In genomic region chr5:12576953-12577352, GRCh38 we compare ENCODE assay signal across 2 cellular contexts.
DNase-seq lines count a peak whose midpoint lies in the region; ATAC-seq, FAIRE-seq and TF ChIP-seq lines count a peak whose summit lies in the region.
"Not testable (repeated sequence)": the region's sequence is repeated elsewhere in the genome, so short reads cannot be mapped to it uniquely, and the experiment has no call there.

No MANE protein-coding gene starts in this region.

- not testable (repeated sequence) for TF ChIP-seq POLR2A in K562 (conservative IDR thresholded peaks at IDR 0.05)

- H3K4me1 ChIP-seq in HEK293 (ENCODE audit: control insufficient read depth, insufficient read depth, low read length); K562 (replicated peaks in 1 of 2; ENCODE audit: control insufficient read depth in 2 of 2, insufficient read depth in 2 of 2, low read length in 2 of 2): not testable (repeated sequence)

- TF ChIP-seq RAD21 in K562 (CRISPR knock-in tag; conservative IDR thresholded peaks at IDR 0.05 in 1 of 2, IDR thresholded peaks at IDR 0.05 in 1 of 2) = not testable (repeated sequence)

- not testable (repeated sequence) for H3K27me3 ChIP-seq in K562 (ENCODE audit: control insufficient read depth in 2 of 2, insufficient read depth in 2 of 2, low read length in 2 of 2)

- DNase-seq in K562 (ENCODE audit: extremely low read depth in 1 of 4, low spot score in 3 of 4) = not testable (repeated sequence)

- H3K27ac ChIP-seq in HEK293 (ENCODE audit: extremely low read depth, low read depth, low read length); K562 (ENCODE audit: extremely low read depth, low read depth, low read length): not testable (repeated sequence)

- not testable (repeated sequence) for H3K4me2 ChIP-seq in K562 (ENCODE audit: insufficient read depth, low read length)

- H2AFZ ChIP-seq in K562 (ENCODE audit: low read depth, low read length) = not testable (repeated sequence)

- not testable (repeated sequence) for BruUV-seq in K562 (replicated peaks; lab: Mats Ljungman, UMichigan)

- not testable (repeated sequence) for H3K9me1 ChIP-seq in K562 (ENCODE audit: control insufficient read depth, insufficient read depth, low read length)

- not testable (repeated sequence) for TF ChIP-seq CTCF in HEK293 (tag by site-specific recombination; IDR thresholded peaks at IDR 0.05); K562 (IDR thresholded peaks at IDR 0.05 in 2 of 3, conservative IDR thresholded peaks at IDR 0.05 in 1 of 3; ENCODE audit: insufficient read depth in 2 of 3, low read depth in 1 of 3, low read length in 3 of 3)

- H3K79me2 ChIP-seq in K562 (ENCODE audit: control insufficient read depth, insufficient read depth, low read length) = peaks cover 75% of the 10 kb centered on the region

- not testable (repeated sequence) for ATAC-seq in K562

- not testable (repeated sequence) for H3K36me3 ChIP-seq in HEK293 (ENCODE audit: control insufficient read depth in 2 of 2, insufficient read depth in 1 of 2, low read length in 2 of 2)
- peaks cover 24% of the 10 kb centered on the region for H3K36me3 ChIP-seq in K562 (ENCODE audit: control insufficient read depth, insufficient read depth, low read length)

- H3K9me3 ChIP-seq in HEK293 (ENCODE audit: control insufficient read depth, insufficient read depth, low read depth, low read length); K562 (replicated peaks; ENCODE audit: control insufficient read depth, insufficient read depth, low read depth, low read length): not testable (repeated sequence)

- FAIRE-seq in K562 (lab: Jason Lieb, UNC) = not testable (repeated sequence)

- H4K20me1 ChIP-seq in K562 (replicated peaks; ENCODE audit: control insufficient read depth, insufficient read depth, low read length) = not testable (repeated sequence)

- in situ Hi-C loops in K562 (cut with MboI) = not testable (repeated sequence)

- not testable (repeated sequence) for H3K9ac ChIP-seq in K562 (ENCODE audit: insufficient read depth in 1 of 2, low read depth in 2 of 2, low read length in 2 of 2)

- intact Hi-C loops in K562 (cut with micrococcal nuclease) = not testable (repeated sequence)

- WGBS in K562 (ENCODE audit: insufficient coverage, low coverage, missing lambda C conversion rate) = 50% methylated on average over 1 of the region's 1 CpG

- POLR2A ChIA-PET in HEK293 (lab: Yijun Ruan, JAX); K562 (lab: Yijun Ruan, JAX): not testable (repeated sequence)

- TF ChIP-seq EP300 in K562 (IDR thresholded peaks at IDR 0.05; ENCODE audit: low read length) = not testable (repeated sequence)

- CTCF ChIA-PET in HEK293 (lab: Yijun Ruan, JAX); K562 (lab: Yijun Ruan, JAX; ENCODE audit: low intra/inter-chr PET ratio): not testable (repeated sequence)

- not testable (repeated sequence) for H3K4me3 ChIP-seq in HEK293 (ENCODE audit: low read depth, low read length); K562

TF ChIP-seq in HEK293, 187 proteins besides CTCF, POLR2A, EP300 and RAD21:
- peak; percentile 61; the same call in 1 of the 2 replicates for TF ChIP-seq ZNF146 (tag by site-specific recombination; IDR thresholded peaks at IDR 0.05)

TF ChIP-seq in K562, 482 proteins besides CTCF, POLR2A, EP300 and RAD21:
- TF ChIP-seq ZNF146 (CRISPR knock-in tag; IDR thresholded peaks at IDR 0.05; ENCODE audit: unreplicated experiment) (peak; percentile 36), BCOR (IDR thresholded peaks at IDR 0.05) (peak; percentile 70), NFIC (IDR thresholded peaks at IDR 0.05) (peak; percentile 35; the same call in 1 of the 2 replicates)
